In the genomic region with DNA sequence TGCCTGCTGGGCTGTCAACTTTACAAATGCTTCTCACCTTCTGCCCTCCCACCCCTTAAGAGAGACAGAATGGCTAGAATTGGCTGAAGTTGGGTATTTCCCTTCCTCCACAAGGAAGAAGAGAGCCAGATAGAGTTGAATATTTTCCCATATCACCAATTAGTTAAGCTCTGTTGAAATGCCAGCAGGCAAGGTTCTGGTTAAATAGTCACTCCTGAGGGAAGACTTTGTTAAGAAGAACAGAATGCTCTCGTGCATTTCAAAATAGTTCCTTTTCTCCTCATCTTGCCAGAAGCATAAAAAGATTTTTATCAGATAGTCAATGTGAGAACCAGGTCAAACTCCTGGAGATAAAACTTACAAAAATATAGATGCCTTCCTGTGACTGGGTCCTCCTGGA, we compare ENCODE assay signal across 20 cellular contexts.
DNase-seq lines count a peak whose midpoint lies in the region; ATAC-seq and TF ChIP-seq lines count a peak whose summit lies in the region.
"Had no signal": no experiment of that assay in that cellular context is flagged by ENCODE, and none has a peak within 500 bp of the region (broad histone marks: within the 10 kb centered on the region; RNA-seq: fewer than 3 reads in every experiment).

No MANE protein-coding gene starts in this region.

- TF ChIP-seq CTCF in fibroblast of the aortic adventitia (IDR thresholded peaks at IDR 0.05; ENCODE audit: insufficient read depth, low read length): no peak

- peak; percentile 16 for DNase-seq in M059J (ENCODE audit: low read depth)
- DNase-seq in amniotic epithelial cell (ENCODE audit: low read depth): peak; percentile 63
- DNase-seq in fibroblast of the aortic adventitia (ENCODE audit: low read depth): peak; percentile 68
- no peak for DNase-seq in GDM1 (lab: John Stamatoyannopoulos, UW)
- no peak for DNase-seq in NCI-H69 (lab: John Stamatoyannopoulos, UW)
- DNase-seq in activated CD4-positive, alpha-beta T cell treated with anti-CD3 and anti-CD28 coated beads, Interleukin-2, amount 50 U/mL, for 1 hour: no peak
- DNase-seq: BE2C; CD8-positive, alpha-beta memory T cell; DMS79 treated with DMSO at 0.1 percent for 48 hours; MM.1S; NCI-H1048; NCI-H1417; NCI-H1694; NCI-H2029 treated with DMSO at 0.1 percent for 48 hours; NCI-H446 treated with DMSO at 0.1 percent for 48 hours; NCI-H526; Peyer's patch; SK-N-SH had no signal

- no peak overlapping the region for H3K4me3 ChIP-seq in fibroblast of the aortic adventitia (ENCODE audit: low read depth, low read length)
- H3K4me3 ChIP-seq: Peyer's patch had no signal

- ATAC-seq in HG03439 (IDR thresholded peaks at IDR 0.05; ENCODE audit: unreplicated experiment): no peak
- ATAC-seq: HepG2 had no signal

Comparison
In these comparisons a context has a peak if more than half of its experiments do, and no peak if none do; other contexts are left out.
1. DNase-seq: peak in M059J (single experiment), amniotic epithelial cell (single experiment) and fibroblast of the aortic adventitia (single experiment); none in GDM1 (single experiment), NCI-H69 (single experiment) and activated CD4-positive, alpha-beta T cell treated with anti-CD3 and anti-CD28 coated beads, Interleukin-2, amount 50 U/mL, for 1 hour (single experiment).